ENCODE assay signal across 12 cellular contexts in the genomic region with DNA sequence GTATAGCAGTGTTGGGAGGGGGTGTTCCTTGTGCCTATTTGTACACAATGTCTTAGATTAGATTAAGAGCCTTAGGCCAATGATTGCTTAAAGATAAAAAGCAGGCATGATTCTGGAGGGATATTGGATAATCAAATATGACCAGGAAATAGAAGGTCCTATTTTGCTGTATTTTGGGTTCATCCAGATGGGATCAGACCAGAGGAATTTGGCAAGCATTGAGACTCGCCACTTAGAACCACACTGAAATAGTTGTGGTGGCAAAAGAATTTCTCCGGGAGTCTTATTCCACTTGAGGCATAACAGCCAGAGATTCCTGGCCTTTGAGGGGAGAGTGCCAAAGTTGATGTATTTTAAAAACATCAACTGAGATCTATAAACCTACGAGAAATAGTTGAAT.
DNase-seq lines count a peak whose midpoint lies in the region; ATAC-seq, FAIRE-seq and TF ChIP-seq lines count a peak whose summit lies in the region.
"Had no signal": no experiment of that assay in that cellular context is flagged by ENCODE, and none has a peak within 500 bp of the region (broad histone marks: within the 10 kb centered on the region; RNA-seq: fewer than 3 reads in every experiment).

No MANE protein-coding gene starts in this region.

- TF ChIP-seq CTCF in PC-3 (conservative IDR thresholded peaks at IDR 0.05; ENCODE audit: low read depth, low read length) (no peak), epithelial cell of proximal tubule (conservative IDR thresholded peaks at IDR 0.05; ENCODE audit: low read depth, low read length) (no peak), pancreas (IDR thresholded peaks at IDR 0.05) (no peak)

- H3K9ac ChIP-seq in PC-3 (ENCODE audit: low read length) = no peak overlapping the region

- peak overlapping the region; percentile 51 for H3K27ac ChIP-seq in PC-3 (ENCODE audit: low read length)
- peak overlapping the region in 3 of 4 donors; percentile 10 to 87 (median 82) for H3K27ac ChIP-seq in pancreas

- no peaks in the 10 kb centered on the region for H3K79me2 ChIP-seq in PC-3 (ENCODE audit: low read length)

- peak; percentile 87 for DNase-seq in AG20443 (ENCODE audit: low spot score)
- DNase-seq in PC-3 = peak; percentile 91
- DNase-seq in epithelial cell of proximal tubule (ENCODE audit: low read depth) = peak; percentile 95
- no peak for DNase-seq in pancreas
- no peak for DNase-seq in NCI-H187 (lab: John Stamatoyannopoulos, UW)
- no peak for DNase-seq in AML-193 (lab: John Stamatoyannopoulos, UW)
- DNase-seq: activated CD8-positive, alpha-beta memory T cell treated with anti-CD3 and anti-CD28 coated beads, Interleukin-2, amount 10 ng/mL, durations not matched to agents 7 days and 5 days; DND-41; effector CD8-positive, alpha-beta T cell; natural killer cell had no signal

- 61 to 63% methylated on average over 3 of the region's 3 CpGs for WGBS in pancreas, 2 donors

- no peak overlapping the region for H2AFZ ChIP-seq in PC-3 (ENCODE audit: low read length)

- intact Hi-C loops in PC-3 (cut with micrococcal nuclease) = loop anchor here (1.0 to 10.0 kb wide), 2 partner anchors 11 to 648 kb away; partner anchors contain the start of gene ZFP36L1
- intact Hi-C loops in pancreas (cut with DNase I) = no loop called here

- no TSS peak for BruUV-seq in PC-3 (replicated peaks; lab: Mats Ljungman, UMichigan)

- H3K36me3 ChIP-seq in PC-3 (ENCODE audit: low read depth, low read length) = 0 out of 2 replicates have a peak, but pooled peaks cover 3% of the 10 kb centered on the region
- no peaks in the 10 kb centered on the region for H3K36me3 ChIP-seq in pancreas

- POLR2A ChIA-PET in PC-3 (lab: Charles Lee; ENCODE audit: unreplicated experiment) = interaction anchor here (0.6 kb wide), 2 partner anchors 14 to 22 kb away, joined by 3 read pairs; no protein-coding TSS in a partner anchor

- peaks cover 47% of the 10 kb centered on the region for H3K4me1 ChIP-seq in PC-3 (ENCODE audit: insufficient read depth, low read length)
- peaks cover 31 to 48% (median 41%) of the 10 kb centered on the region in 3 donors for H3K4me1 ChIP-seq in pancreas

- H3K4me3 ChIP-seq in PC-3 (ENCODE audit: low read length) = no peak overlapping the region
- no peak overlapping the region for H3K4me3 ChIP-seq in epithelial cell of proximal tubule (ENCODE audit: low read depth, low read length)
- H3K4me3 ChIP-seq in pancreas = no peak overlapping the region

- CTCF ChIA-PET in PC-3 (lab: Charles Lee) = interaction anchor here (0.5 kb wide), 1 partner anchor 644 kb away, joined by 4 read pairs; no protein-coding TSS in a partner anchor

- no peaks in the 10 kb centered on the region for H3K9me2 ChIP-seq in PC-3 (replicated peaks; ENCODE audit: low read length)

- no peak for FAIRE-seq in pancreas (lab: Jason Lieb, UNC)

- H3K9me3 ChIP-seq in PC-3 (ENCODE audit: low read length) = no peaks in the 10 kb centered on the region
- H3K9me3 ChIP-seq in pancreas = no peaks in the 10 kb centered on the region

- ATAC-seq in PC-3 (peak; percentile 85), pancreas (peak in 1 of 4 donors; percentile 26), HG03045 (IDR thresholded peaks at IDR 0.05; ENCODE audit: unreplicated experiment) (no peak), HG03354 (IDR thresholded peaks at IDR 0.05; ENCODE audit: poor library complexity, severe bottlenecking, unreplicated experiment) (no peak)
- ATAC-seq: activated CD8-positive, alpha-beta memory T cell treated with anti-CD3 and anti-CD28 coated beads, Interleukin-2, amount 10 ng/mL, durations not matched to agents 7 days and 5 days; natural killer cell had no signal

- peak overlapping the region; percentile 44 for H3K4me2 ChIP-seq in PC-3 (ENCODE audit: low read length)

- no peaks in the 10 kb centered on the region for H3F3A ChIP-seq in PC-3 (ENCODE audit: low read length, unreplicated experiment)

- no peaks in the 10 kb centered on the region for H4K20me1 ChIP-seq in PC-3 (ENCODE audit: low read length)

- H3K27me3 ChIP-seq in PC-3 (ENCODE audit: low read length) = no peaks in the 10 kb centered on the region
- no peaks in the 10 kb centered on the region for H3K27me3 ChIP-seq in pancreas

Comparison
In these comparisons a context has a peak if more than half of its experiments do, and no peak if none do; other contexts are left out.
1. DNase-seq: peak in AG20443 (single experiment), PC-3 (single experiment) and epithelial cell of proximal tubule (single experiment); none in pancreas (0 of 6), NCI-H187 (0 of 2) and AML-193 (0 of 2).